Comparison of ENCODE assay signal across 16 cellular contexts in the genomic region with DNA sequence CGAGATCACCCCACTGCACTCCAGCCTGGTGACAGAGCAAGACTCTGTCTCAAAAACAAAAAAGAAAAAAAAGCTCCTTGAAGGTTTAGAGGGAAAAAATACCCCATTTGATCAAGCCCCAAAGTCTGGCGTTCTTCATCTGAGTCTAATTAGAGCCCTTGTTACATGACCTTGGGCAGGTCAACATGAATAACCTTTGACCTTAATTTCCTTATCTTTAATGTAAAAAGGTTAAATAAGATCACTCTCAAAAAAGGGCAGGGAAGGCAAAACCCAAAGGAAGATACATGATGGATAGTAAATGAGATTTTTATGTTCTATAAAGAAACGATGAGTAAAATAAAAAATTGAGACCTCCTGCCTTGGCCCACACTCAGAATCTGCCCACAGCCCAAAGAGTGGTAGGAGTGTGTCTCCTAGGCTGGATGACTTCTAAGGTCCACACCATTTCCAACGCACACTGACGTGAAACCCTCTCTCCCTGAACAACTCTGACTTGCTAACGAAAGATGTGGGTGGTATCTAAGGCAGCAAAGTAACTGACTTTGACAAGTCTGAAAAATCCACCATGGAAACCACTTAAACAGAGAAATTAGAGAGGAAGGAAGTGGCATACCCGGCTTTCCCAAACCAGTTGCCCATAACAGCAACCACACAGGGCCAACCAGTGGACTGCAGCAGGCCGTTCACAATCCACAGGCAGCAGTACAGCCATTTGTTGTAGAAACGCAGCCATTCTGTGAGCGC. TPM values are rescaled to one million over a fixed set of nuclear protein-coding genes. Genes with fewer than 3 reads are reported as not detected.
A peak's percentile ranks its signal among the peaks of the same experiment; 100 is the strongest.
DNase-seq lines count a peak whose midpoint lies in the region; ATAC-seq and TF ChIP-seq lines count a peak whose summit lies in the region.
"Had no signal": no experiment of that assay in that cellular context is flagged by ENCODE, and none has a peak within 500 bp of the region (broad histone marks: within the 10 kb centered on the region; RNA-seq: fewer than 3 reads in every experiment).

No MANE protein-coding gene starts in this region.

- H3K4me3 Mint-ChIP-seq in activated T-cell treated with anti-CD3 and anti-CD28 coated beads, Interleukin-2, amount 50 U/mL, for 24 hours = peak overlapping the region; percentile 61
- H3K4me3 Mint-ChIP-seq in activated naive CD8-positive, alpha-beta T cell treated with anti-CD3 and anti-CD28 coated beads, Interleukin-2, amount 10 ng/mL, durations not matched to agents 7 days and 5 days = peak overlapping the region; percentile 53

- DNase-seq in activated T-cell treated with anti-CD3 and anti-CD28 coated beads, Interleukin-2, amount 50 U/mL, for 24 hours = no peak
- DNase-seq in activated T-cell treated with anti-CD3 and anti-CD28 coated beads, Interleukin-2, amount 50 U/mL, for 1 hour = no peak
- DNase-seq in NB4 (ENCODE audit: low read depth) (peak; percentile 39), lower leg skin (ENCODE audit: low spot score in 2 of 2) (no peak)
- DNase-seq in activated naive CD8-positive, alpha-beta T cell treated with anti-CD3 and anti-CD28 coated beads, Interleukin-2, amount 10 ng/mL, durations not matched to agents 7 days and 5 days = no peak
- DNase-seq in stimulated activated CD8-positive, alpha-beta memory T cell treated with anti-CD3 and anti-CD28 coated beads, Interleukin-4, amount 100 ng/mL, for 48 hours = peak; percentile 53
- no peak for DNase-seq in activated effector memory CD4-positive, alpha-beta T cell treated with Interleukin-2 at 50 U/mL for 16 hours
- DNase-seq: heart right ventricle, left ventricle myocardium superior, NCI-H146, NCI-H524 treated with DMSO at 0.1 percent for 48 hours, ovary, uterus had no signal

- TF ChIP-seq CTCF in NB4 (IDR thresholded peaks at IDR 0.05; ENCODE audit: low read depth, low read length) = no peak
- TF ChIP-seq CTCF in lower leg skin (IDR thresholded peaks at IDR 0.05) = no peak

- H3K27me3 Mint-ChIP-seq in activated T-cell treated with anti-CD3 and anti-CD28 coated beads, Interleukin-2, amount 50 U/mL, for 24 hours = no peaks in the 10 kb centered on the region
- H3K27me3 Mint-ChIP-seq in activated naive CD8-positive, alpha-beta T cell treated with anti-CD3 and anti-CD28 coated beads, Interleukin-2, amount 10 ng/mL, durations not matched to agents 7 days and 5 days = no peaks in the 10 kb centered on the region

- peaks cover 76% of the 10 kb centered on the region for H3K36me3 Mint-ChIP-seq in activated T-cell treated with anti-CD3 and anti-CD28 coated beads, Interleukin-2, amount 50 U/mL, for 24 hours (ENCODE audit: low read depth)
- H3K36me3 Mint-ChIP-seq in activated naive CD8-positive, alpha-beta T cell treated with anti-CD3 and anti-CD28 coated beads, Interleukin-2, amount 10 ng/mL, durations not matched to agents 7 days and 5 days = peaks cover 25% of the 10 kb centered on the region

- peak; percentile 16 for ATAC-seq in activated naive CD8-positive, alpha-beta T cell treated with anti-CD3 and anti-CD28 coated beads, Interleukin-2, amount 10 ng/mL, durations not matched to agents 7 days and 5 days (ENCODE audit: low read depth)
- ATAC-seq in GM18858 (IDR thresholded peaks at IDR 0.05; ENCODE audit: unreplicated experiment) = no peak
- ATAC-seq: left ventricle myocardium superior had no signal

- H3K27ac Mint-ChIP-seq in activated T-cell treated with anti-CD3 and anti-CD28 coated beads, Interleukin-2, amount 50 U/mL, for 24 hours = peak overlapping the region; percentile 93
- H3K27ac Mint-ChIP-seq in activated naive CD8-positive, alpha-beta T cell treated with anti-CD3 and anti-CD28 coated beads, Interleukin-2, amount 10 ng/mL, durations not matched to agents 7 days and 5 days = peak overlapping the region; percentile 90

- no peak overlapping the region for H3K4me3 ChIP-seq in NB4 (ENCODE audit: low read depth, low read length)
- no peak overlapping the region for H3K4me3 ChIP-seq in lower leg skin (ENCODE audit: low read depth, poor library complexity, severe bottlenecking)
- H3K4me3 ChIP-seq: ovary, uterus had no signal

- 81 to 83% methylated on average over 10 of the region's 10 CpGs for WGBS in lower leg skin, 2 donors

- POLR2A ChIA-PET in activated naive CD8-positive, alpha-beta T cell treated with anti-CD3 and anti-CD28 coated beads, Interleukin-2, amount 10 ng/mL, durations not matched to agents 7 days and 5 days (lab: Charles Lee) = interaction anchor here (1.0 kb wide), 1 partner anchor 18 kb away, joined by 3 read pairs; no protein-coding TSS in a partner anchor

- peaks cover 24% of the 10 kb centered on the region for H3K4me1 Mint-ChIP-seq in activated T-cell treated with anti-CD3 and anti-CD28 coated beads, Interleukin-2, amount 50 U/mL, for 24 hours (ENCODE audit: low read depth)
- H3K4me1 Mint-ChIP-seq in activated naive CD8-positive, alpha-beta T cell treated with anti-CD3 and anti-CD28 coated beads, Interleukin-2, amount 10 ng/mL, durations not matched to agents 7 days and 5 days = peaks cover 18% of the 10 kb centered on the region

- no peaks in the 10 kb centered on the region for H3K9me3 Mint-ChIP-seq in activated T-cell treated with anti-CD3 and anti-CD28 coated beads, Interleukin-2, amount 50 U/mL, for 24 hours
- H3K9me3 Mint-ChIP-seq in activated naive CD8-positive, alpha-beta T cell treated with anti-CD3 and anti-CD28 coated beads, Interleukin-2, amount 10 ng/mL, durations not matched to agents 7 days and 5 days = no peaks in the 10 kb centered on the region

- TF ChIP-seq POLR2A in NB4 (IDR thresholded peaks at IDR 0.05; ENCODE audit: extremely low read depth, insufficient read length) = no peak
- no peak for TF ChIP-seq POLR2A in lower leg skin (IDR thresholded peaks at IDR 0.05)

- intact Hi-C loops in lower leg skin (cut with DNase I; ENCODE audit: low total_unique reads) = no loop called here

RNA-seq across cellular contexts. Expression of gene SLC37A3, which starts 40.1 kb away (rescaled TPM):
- total RNA-seq in activated naive CD8-positive, alpha-beta T cell treated with anti-CD3 and anti-CD28 coated beads, Interleukin-2, amount 10 ng/mL, durations not matched to agents 7 days and 5 days = 10 to 100 TPM; 33.6 to 37.7 TPM
- 10 to 100 TPM; 28.7 to 36.2 (median 29.9) TPM for total RNA-seq in lower leg skin

RNA-seq across cellular contexts. Expression of gene RAB19, which starts 45.7 kb away (rescaled TPM):
- total RNA-seq in activated naive CD8-positive, alpha-beta T cell treated with anti-CD3 and anti-CD28 coated beads, Interleukin-2, amount 10 ng/mL, durations not matched to agents 7 days and 5 days = 1 to 10 TPM; 8.1 to 9.1 TPM
- total RNA-seq in lower leg skin = 1 to 10 TPM in 1 of 4 donors, under 1 TPM in 2, not detected in 1; 0.47 to 1.5 (median 0.72) TPM
- total RNA-seq: Daoy, H4, heart right ventricle, left ventricle myocardium superior, uterus had no signal

Comparison
In these comparisons a context has a peak if more than half of its experiments do, and no peak if none do; other contexts are left out.
1. DNase-seq: peak in NB4 (single experiment) and stimulated activated CD8-positive, alpha-beta memory T cell treated with anti-CD3 and anti-CD28 coated beads, Interleukin-4, amount 100 ng/mL, for 48 hours (single experiment); none in activated T-cell treated with anti-CD3 and anti-CD28 coated beads, Interleukin-2, amount 50 U/mL, for 24 hours (single experiment), activated T-cell treated with anti-CD3 and anti-CD28 coated beads, Interleukin-2, amount 50 U/mL, for 1 hour (single experiment), activated naive CD8-positive, alpha-beta T cell treated with anti-CD3 and anti-CD28 coated beads, Interleukin-2, amount 10 ng/mL, durations not matched to agents 7 days and 5 days (single experiment), lower leg skin (0 of 2) and activated effector memory CD4-positive, alpha-beta T cell treated with Interleukin-2 at 50 U/mL for 16 hours (single experiment).